In genomic region chr16:86074651-86075487, GRCh38 we compare ENCODE assay signal across 23 cellular contexts.
DNase-seq lines count a peak whose midpoint lies in the region; FAIRE-seq and TF ChIP-seq lines count a peak whose summit lies in the region.
"Had no signal": no experiment of that assay in that cellular context is flagged by ENCODE, and none has a peak within 500 bp of the region (broad histone marks: within the 10 kb centered on the region; RNA-seq: fewer than 3 reads in every experiment).

No MANE protein-coding gene starts in this region.

- no peak overlapping the region for H3K27ac ChIP-seq in osteoblast (ENCODE audit: low read depth, low read length)
- H3K27ac ChIP-seq: esophagus squamous epithelium, HL-60, pancreas, RWPE1 had no signal

- H2AFZ ChIP-seq in osteoblast (ENCODE audit: low read length), result no peak overlapping the region

- no peaks in the 10 kb centered on the region for H4K20me1 ChIP-seq in osteoblast (ENCODE audit: insufficient read depth, low read length)

- no peak overlapping the region for H3K4me3 ChIP-seq in osteoblast (ENCODE audit: insufficient read depth, low read length)
- H3K4me3 ChIP-seq: esophagus squamous epithelium, lung, pancreas had no signal

- H3K36me3 ChIP-seq in ES-I3 (ENCODE audit: insufficient read depth, low read length) (no peaks in the 10 kb centered on the region), osteoblast (ENCODE audit: insufficient read depth, low read length) (no peaks in the 10 kb centered on the region)
- H3K36me3 ChIP-seq: esophagus squamous epithelium, pancreas had no signal

- H3K79me2 ChIP-seq in osteoblast (ENCODE audit: insufficient read depth, low read length), result no peaks in the 10 kb centered on the region

- no peaks in the 10 kb centered on the region for H3K9me3 ChIP-seq in ES-I3 (ENCODE audit: control insufficient read depth, insufficient read depth, low read length)
- no peaks in the 10 kb centered on the region for H3K9me3 ChIP-seq in osteoblast (ENCODE audit: low read depth, low read length)
- H3K9me3 ChIP-seq: esophagus squamous epithelium, pancreas had no signal

- FAIRE-seq in TTC549 (lab: Jason Lieb, UNC), result peak; percentile 84
- FAIRE-seq: colon, pancreas had no signal

- DNase-seq in islet precursor cell (peak; percentile 87), osteoblast (ENCODE audit: insufficient read length, low spot score, missing footprints) (peak; percentile 68), NCI-H2081 (lab: John Stamatoyannopoulos, UW) (no peak), NOMO-1 treated with DMSO at 0.1 percent for 48 hours (lab: John Stamatoyannopoulos, UW; ENCODE audit: unreplicated experiment) (no peak), SIG-M5 treated with dmso at 0.1 percent for 504 hours (lab: John Stamatoyannopoulos, UW; ENCODE audit: unreplicated experiment) (no peak), NCI-H510A (lab: John Stamatoyannopoulos, UW) (no peak)
- DNase-seq: activated CD4-positive, alpha-beta T cell treated with anti-CD3 and anti-CD28 coated beads, Interleukin-2, amount 50 U/mL, for 1 hour; activated T-cell treated with anti-CD3 and anti-CD28 coated beads, Interleukin-2, amount 50 U/mL, for 4 hours; AML-193; amygdala; DMS 273 treated with DMSO at 0.1 percent for 48 hours; esophagus squamous epithelium; hippocampal formation; NCI-H2029 treated with DMSO at 0.1 percent for 48 hours; NCI-H69; stimulated activated naive CD8-positive, alpha-beta T cell treated with anti-CD3 and anti-CD28 coated beads, Interleukin-15, amount 100 ng/mL, for 72 hours had no signal

- H3K4me2 ChIP-seq in osteoblast (ENCODE audit: insufficient read depth, low read length), result no peak overlapping the region

- no peak for TF ChIP-seq CTCF in osteoblast (IDR thresholded peaks at IDR 0.05; ENCODE audit: extremely low read depth, low read depth, low read length)

- peak overlapping the region; percentile 27; the same call in 1 of the 2 replicates for H3K9ac ChIP-seq in ES-I3 (ENCODE audit: low read depth, low read length)

- H3K27me3 ChIP-seq in osteoblast (ENCODE audit: insufficient read depth, low read length), result peaks cover 15% of the 10 kb centered on the region
- H3K27me3 ChIP-seq: pancreas had no signal

- H3K4me1 ChIP-seq in ES-I3 (ENCODE audit: insufficient read depth, low read length) (peaks cover 14% of the 10 kb centered on the region), osteoblast (ENCODE audit: insufficient read depth, low read length) (no peaks in the 10 kb centered on the region)
- H3K4me1 ChIP-seq: pancreas had no signal

Comparison
In these comparisons a context has a peak if more than half of its experiments do, and no peak if none do; other contexts are left out.
1. DNase-seq: peak in islet precursor cell (single experiment) and osteoblast (single experiment); none in NCI-H2081 (0 of 2), NOMO-1 treated with DMSO at 0.1 percent for 48 hours (single experiment), SIG-M5 treated with dmso at 0.1 percent for 504 hours (single experiment) and NCI-H510A (single experiment).